ENCODE assay signal across 1 cellular context in the genomic region with DNA sequence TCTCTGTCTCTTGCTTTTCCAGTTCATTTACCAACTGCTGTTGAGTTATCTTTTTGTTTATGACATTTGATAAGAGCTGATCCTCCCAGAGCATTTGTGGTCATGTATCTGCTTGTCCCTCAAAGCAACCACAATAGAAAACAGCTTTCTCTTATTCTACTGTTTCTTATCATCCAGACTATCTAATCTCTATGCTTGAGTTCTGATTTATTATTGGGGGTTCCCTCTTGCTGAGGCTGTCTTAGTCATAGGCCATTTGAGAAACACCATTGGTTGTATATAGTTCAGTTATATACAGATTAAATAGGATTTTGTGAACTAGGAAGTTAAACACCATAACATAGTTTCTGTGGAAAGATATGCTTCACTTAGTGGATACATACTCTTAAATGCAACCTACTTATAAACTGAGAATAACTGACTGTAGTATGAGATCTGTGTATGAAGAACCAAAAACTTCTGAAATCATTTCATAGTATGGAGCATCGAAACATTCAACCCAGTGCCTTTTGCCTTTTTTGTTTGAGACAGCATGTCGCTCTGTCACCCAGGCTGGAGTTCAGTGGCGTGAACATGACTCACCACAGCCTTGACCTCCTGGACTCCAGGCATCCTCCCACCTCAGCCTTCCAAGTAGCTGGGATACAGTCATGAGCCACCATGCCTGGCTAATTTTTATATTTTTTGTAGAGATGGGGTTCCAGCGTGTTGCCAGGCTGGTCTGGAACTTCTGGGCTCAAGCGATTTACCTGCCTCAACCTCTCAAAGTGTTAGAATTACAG.
TF ChIP-seq lines count a peak whose summit lies in the region.

No MANE protein-coding gene starts in this region.

TF ChIP-seq in GM12878, 131 proteins besides CTCF, POLR2A, EP300 and RAD21 (continued from another document):
- TF ChIP-seq, protein P1, sequence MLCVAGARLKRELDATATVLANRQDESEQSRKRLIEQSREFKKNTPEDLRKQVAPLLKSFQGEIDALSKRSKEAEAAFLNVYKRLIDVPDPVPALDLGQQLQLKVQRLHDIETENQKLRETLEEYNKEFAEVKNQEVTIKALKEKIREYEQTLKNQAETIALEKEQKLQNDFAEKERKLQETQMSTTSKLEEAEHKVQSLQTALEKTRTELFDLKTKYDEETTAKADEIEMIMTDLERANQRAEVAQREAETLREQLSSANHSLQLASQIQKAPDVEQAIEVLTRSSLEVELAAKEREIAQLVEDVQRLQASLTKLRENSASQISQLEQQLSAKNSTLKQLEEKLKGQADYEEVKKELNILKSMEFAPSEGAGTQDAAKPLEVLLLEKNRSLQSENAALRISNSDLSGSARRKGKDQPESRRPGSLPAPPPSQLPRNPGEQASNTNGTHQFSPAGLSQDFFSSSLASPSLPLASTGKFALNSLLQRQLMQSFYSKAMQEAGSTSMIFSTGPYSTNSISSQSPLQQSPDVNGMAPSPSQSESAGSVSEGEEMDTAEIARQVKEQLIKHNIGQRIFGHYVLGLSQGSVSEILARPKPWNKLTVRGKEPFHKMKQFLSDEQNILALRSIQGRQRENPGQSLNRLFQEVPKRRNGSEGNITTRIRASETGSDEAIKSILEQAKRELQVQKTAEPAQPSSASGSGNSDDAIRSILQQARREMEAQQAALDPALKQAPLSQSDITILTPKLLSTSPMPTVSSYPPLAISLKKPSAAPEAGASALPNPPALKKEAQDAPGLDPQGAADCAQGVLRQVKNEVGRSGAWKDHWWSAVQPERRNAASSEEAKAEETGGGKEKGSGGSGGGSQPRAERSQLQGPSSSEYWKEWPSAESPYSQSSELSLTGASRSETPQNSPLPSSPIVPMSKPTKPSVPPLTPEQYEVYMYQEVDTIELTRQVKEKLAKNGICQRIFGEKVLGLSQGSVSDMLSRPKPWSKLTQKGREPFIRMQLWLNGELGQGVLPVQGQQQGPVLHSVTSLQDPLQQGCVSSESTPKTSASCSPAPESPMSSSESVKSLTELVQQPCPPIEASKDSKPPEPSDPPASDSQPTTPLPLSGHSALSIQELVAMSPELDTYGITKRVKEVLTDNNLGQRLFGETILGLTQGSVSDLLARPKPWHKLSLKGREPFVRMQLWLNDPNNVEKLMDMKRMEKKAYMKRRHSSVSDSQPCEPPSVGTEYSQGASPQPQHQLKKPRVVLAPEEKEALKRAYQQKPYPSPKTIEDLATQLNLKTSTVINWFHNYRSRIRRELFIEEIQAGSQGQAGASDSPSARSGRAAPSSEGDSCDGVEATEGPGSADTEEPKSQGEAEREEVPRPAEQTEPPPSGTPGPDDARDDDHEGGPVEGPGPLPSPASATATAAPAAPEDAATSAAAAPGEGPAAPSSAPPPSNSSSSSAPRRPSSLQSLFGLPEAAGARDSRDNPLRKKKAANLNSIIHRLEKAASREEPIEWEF (IDR thresholded peaks at IDR 0.05; ENCODE audit: insufficient replicate concordance, low read depth, low read length): no peak
- TF ChIP-seq, protein P2, sequence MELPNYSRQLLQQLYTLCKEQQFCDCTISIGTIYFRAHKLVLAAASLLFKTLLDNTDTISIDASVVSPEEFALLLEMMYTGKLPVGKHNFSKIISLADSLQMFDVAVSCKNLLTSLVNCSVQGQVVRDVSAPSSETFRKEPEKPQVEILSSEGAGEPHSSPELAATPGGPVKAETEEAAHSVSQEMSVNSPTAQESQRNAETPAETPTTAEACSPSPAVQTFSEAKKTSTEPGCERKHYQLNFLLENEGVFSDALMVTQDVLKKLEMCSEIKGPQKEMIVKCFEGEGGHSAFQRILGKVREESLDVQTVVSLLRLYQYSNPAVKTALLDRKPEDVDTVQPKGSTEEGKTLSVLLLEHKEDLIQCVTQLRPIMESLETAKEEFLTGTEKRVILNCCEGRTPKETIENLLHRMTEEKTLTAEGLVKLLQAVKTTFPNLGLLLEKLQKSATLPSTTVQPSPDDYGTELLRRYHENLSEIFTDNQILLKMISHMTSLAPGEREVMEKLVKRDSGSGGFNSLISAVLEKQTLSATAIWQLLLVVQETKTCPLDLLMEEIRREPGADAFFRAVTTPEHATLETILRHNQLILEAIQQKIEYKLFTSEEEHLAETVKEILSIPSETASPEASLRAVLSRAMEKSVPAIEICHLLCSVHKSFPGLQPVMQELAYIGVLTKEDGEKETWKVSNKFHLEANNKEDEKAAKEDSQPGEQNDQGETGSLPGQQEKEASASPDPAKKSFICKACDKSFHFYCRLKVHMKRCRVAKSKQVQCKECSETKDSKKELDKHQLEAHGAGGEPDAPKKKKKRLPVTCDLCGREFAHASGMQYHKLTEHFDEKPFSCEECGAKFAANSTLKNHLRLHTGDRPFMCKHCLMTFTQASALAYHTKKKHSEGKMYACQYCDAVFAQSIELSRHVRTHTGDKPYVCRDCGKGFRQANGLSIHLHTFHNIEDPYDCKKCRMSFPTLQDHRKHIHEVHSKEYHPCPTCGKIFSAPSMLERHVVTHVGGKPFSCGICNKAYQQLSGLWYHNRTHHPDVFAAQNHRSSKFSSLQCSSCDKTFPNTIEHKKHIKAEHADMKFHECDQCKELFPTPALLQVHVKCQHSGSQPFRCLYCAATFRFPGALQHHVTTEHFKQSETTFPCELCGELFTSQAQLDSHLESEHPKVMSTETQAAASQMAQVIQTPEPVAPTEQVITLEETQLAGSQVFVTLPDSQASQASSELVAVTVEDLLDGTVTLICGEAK (IDR thresholded peaks at IDR 0.05; ENCODE audit: borderline replicate concordance): no peak
- no peak for TF ChIP-seq SMARCA5 (IDR thresholded peaks at IDR 0.05)
- no peak for TF ChIP-seq IRF4 (IDR thresholded peaks at IDR 0.05; ENCODE audit: low read depth, low read length)
- TF ChIP-seq MXI1 (IDR thresholded peaks at IDR 0.05; ENCODE audit: low read depth, low read length): no peak
- TF ChIP-seq RCOR1 (conservative IDR thresholded peaks at IDR 0.05; ENCODE audit: low read depth, low read length): no peak
- no peak for TF ChIP-seq MTA2 (IDR thresholded peaks at IDR 0.05; ENCODE audit: low read depth)
- TF ChIP-seq TBL1XR1 (IDR thresholded peaks at IDR 0.05; ENCODE audit: low read depth, low read length): no peak
- no peak for TF ChIP-seq PML (IDR thresholded peaks at IDR 0.05; ENCODE audit: low read length)
- no peak for TF ChIP-seq CREM (IDR thresholded peaks at IDR 0.05; ENCODE audit: low read depth)
- TF ChIP-seq GABPA (IDR thresholded peaks at IDR 0.05; ENCODE audit: low read depth): no peak
- no peak for TF ChIP-seq ZBED1 (IDR thresholded peaks at IDR 0.05; ENCODE audit: borderline replicate concordance)
- TF ChIP-seq STAT1 (conservative IDR thresholded peaks at IDR 0.05): no peak
TF ChIP-seq in GM12878: peak in this region for 0.
